13 cellular contexts compared by ENCODE assay signal in the genomic region with DNA sequence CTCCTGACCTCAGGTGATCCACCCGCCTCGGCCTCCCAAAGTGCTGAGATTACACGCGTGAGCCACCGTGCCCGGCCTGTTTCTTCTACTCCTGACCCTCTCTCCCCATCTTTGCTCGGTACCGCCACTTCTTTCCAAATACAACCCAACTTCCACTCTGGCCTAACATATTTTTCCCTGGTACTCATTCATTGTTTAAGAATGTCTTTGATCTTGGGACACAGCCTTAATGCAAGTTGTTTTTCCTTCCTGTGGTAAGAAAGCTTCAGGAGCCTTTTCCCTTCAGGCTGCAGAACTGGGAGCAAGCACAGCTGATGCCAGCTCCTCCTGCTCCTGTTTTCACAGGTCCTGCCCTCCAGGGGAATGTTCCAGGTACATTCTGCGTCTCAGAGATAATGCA. TPM values are rescaled to one million over a fixed set of nuclear protein-coding genes. Genes with fewer than 3 reads are reported as not detected.
DNase-seq lines count a peak whose midpoint lies in the region; ATAC-seq, FAIRE-seq and TF ChIP-seq lines count a peak whose summit lies in the region.
"Had no signal": no experiment of that assay in that cellular context is flagged by ENCODE, and none has a peak within 500 bp of the region (broad histone marks: within the 10 kb centered on the region; RNA-seq: fewer than 3 reads in every experiment).

No MANE protein-coding gene starts in this region.

- peak; percentile 70 for FAIRE-seq in astrocyte (lab: Jason Lieb, UNC)

- H3K27me3 Mint-ChIP-seq in astrocyte (ENCODE audit: low read depth, unreplicated experiment) = no peaks in the 10 kb centered on the region

- TF ChIP-seq POLR2A in suprapubic skin (IDR thresholded peaks at IDR 0.05) = no peak

- no peak for ATAC-seq in psoas muscle
- no peak for ATAC-seq in omental fat pad (ENCODE audit: low FRiP score)
- ATAC-seq in GM18909 (IDR thresholded peaks at IDR 0.05; ENCODE audit: poor library complexity, unreplicated experiment) = no peak
- ATAC-seq: stimulated activated effector memory CD8-positive, alpha-beta T cell treated with anti-CD3 and anti-CD28 coated beads, Interleukin-12 subunit alpha, Interleukin-12 subunit beta, amount 100 ng/mL, for 72 hours had no signal

- peaks cover 13% of the 10 kb centered on the region for H3K4me1 Mint-ChIP-seq in astrocyte (ENCODE audit: low read depth, unreplicated experiment)
- H3K4me1 Mint-ChIP-seq: stimulated activated effector memory CD8-positive, alpha-beta T cell treated with anti-CD3 and anti-CD28 coated beads, Interleukin-12 subunit alpha, Interleukin-12 subunit beta, amount 100 ng/mL, for 72 hours had no signal

- H3K9ac ChIP-seq in astrocyte (ENCODE audit: low read length) = peak overlapping the region; percentile 3

- H3K4me3 ChIP-seq in astrocyte (ENCODE audit: insufficient read depth, low read depth, low read length) (no peak overlapping the region), fibroblast of villous mesenchyme (ENCODE audit: low read depth, low read length) (no peak overlapping the region), suprapubic skin (no peak overlapping the region), psoas muscle (no peak overlapping the region)

- H3K27me3 ChIP-seq in astrocyte (ENCODE audit: insufficient read depth, low read length) = no peaks in the 10 kb centered on the region
- no peaks in the 10 kb centered on the region for H3K27me3 ChIP-seq in suprapubic skin
- H3K27me3 ChIP-seq in psoas muscle (ENCODE audit: insufficient read depth in 3 of 3, low read length in 2 of 3) = no peaks in the 10 kb centered on the region

- peaks cover 12% of the 10 kb centered on the region for H3K4me1 ChIP-seq in astrocyte (ENCODE audit: insufficient read depth, low read length)
- peaks cover 37% of the 10 kb centered on the region for H3K4me1 ChIP-seq in suprapubic skin
- H3K4me1 ChIP-seq in psoas muscle = no peaks in the 10 kb centered on the region

- H4K20me1 ChIP-seq in astrocyte (ENCODE audit: insufficient read depth, low read length) = no peaks in the 10 kb centered on the region

- peak; percentile 11 for DNase-seq in HCEC 1CT
- DNase-seq in astrocyte (ENCODE audit: low read depth) = peak; percentile 75
- peak; percentile 61 for DNase-seq in fibroblast of villous mesenchyme (ENCODE audit: low read depth)
- peak; percentile 50 to 61 for DNase-seq in suprapubic skin (ENCODE audit: low spot score in 2 of 2)
- no peak for DNase-seq in psoas muscle
- no peak for DNase-seq in omental fat pad (ENCODE audit: low spot score)
- no peak for DNase-seq in hypothalamus (lab: John Stamatoyannopoulos, UW)
- DNase-seq: amygdala, Calu3 had no signal

- TF ChIP-seq CTCF in astrocyte (IDR thresholded peaks at IDR 0.05; ENCODE audit: insufficient read depth, low read depth, low read length) = no peak
- no peak for TF ChIP-seq CTCF in fibroblast of villous mesenchyme (IDR thresholded peaks at IDR 0.05; ENCODE audit: insufficient read depth, low read depth, low read length)
- TF ChIP-seq CTCF in suprapubic skin (IDR thresholded peaks at IDR 0.05) = no peak
- TF ChIP-seq CTCF in psoas muscle (IDR thresholded peaks at IDR 0.05) = no peak
- no peak for TF ChIP-seq CTCF in omental fat pad (IDR thresholded peaks at IDR 0.05)

- WGBS in suprapubic skin = 60% methylated on average over 9 of the region's 9 CpGs
- 88 to 96% (median 91%) methylated on average over 9 of the region's 9 CpGs for WGBS in psoas muscle, 3 donors

- no peak overlapping the region for H2AFZ ChIP-seq in astrocyte (ENCODE audit: low read depth, low read length)

- peak overlapping the region; percentile 53 for H3K4me2 ChIP-seq in astrocyte (ENCODE audit: low read length)

- H3K36me3 Mint-ChIP-seq in astrocyte (ENCODE audit: low read depth, unreplicated experiment) = peaks cover 1% of the 10 kb centered on the region
- H3K36me3 Mint-ChIP-seq: stimulated activated effector memory CD8-positive, alpha-beta T cell treated with anti-CD3 and anti-CD28 coated beads, Interleukin-12 subunit alpha, Interleukin-12 subunit beta, amount 100 ng/mL, for 72 hours had no signal

- H3K9me3 ChIP-seq in astrocyte (ENCODE audit: insufficient read depth, low read depth, low read length) (no peaks in the 10 kb centered on the region), suprapubic skin (no peaks in the 10 kb centered on the region), psoas muscle (peaks cover 3% of the 10 kb centered on the region)

- H3K27ac Mint-ChIP-seq in astrocyte (ENCODE audit: unreplicated experiment) = peak overlapping the region; percentile 5
- H3K27ac Mint-ChIP-seq: stimulated activated effector memory CD8-positive, alpha-beta T cell treated with anti-CD3 and anti-CD28 coated beads, Interleukin-12 subunit alpha, Interleukin-12 subunit beta, amount 100 ng/mL, for 72 hours had no signal

- H3K27ac ChIP-seq in astrocyte (ENCODE audit: low read depth, low read length) (no peak overlapping the region), suprapubic skin (peak overlapping the region; percentile 44), psoas muscle (no peak overlapping the region)

- intact Hi-C loops in psoas muscle (cut with DNase I) = no loop called here

- H3K9me3 Mint-ChIP-seq in astrocyte (ENCODE audit: unreplicated experiment) = peaks cover 10% of the 10 kb centered on the region

- H3K36me3 ChIP-seq in astrocyte (ENCODE audit: insufficient read depth, low read length) (no peaks in the 10 kb centered on the region), suprapubic skin (no peaks in the 10 kb centered on the region), psoas muscle (ENCODE audit: insufficient read depth in 1 of 2, low read depth in 1 of 2) (no peaks in the 10 kb centered on the region)

- H3K4me3 Mint-ChIP-seq in astrocyte (ENCODE audit: unreplicated experiment) = peak overlapping the region; percentile 28
- H3K4me3 Mint-ChIP-seq: neural crest cell; stimulated activated effector memory CD8-positive, alpha-beta T cell treated with anti-CD3 and anti-CD28 coated beads, Interleukin-12 subunit alpha, Interleukin-12 subunit beta, amount 100 ng/mL, for 72 hours had no signal

- H3K79me2 ChIP-seq in astrocyte (ENCODE audit: insufficient read depth, low read length) = no peaks in the 10 kb centered on the region

- TF ChIP-seq EP300 in suprapubic skin (IDR thresholded peaks at IDR 0.05) = no peak

RNA-seq across cellular contexts. Expression of a gene that starts 13.7 kb away (rescaled TPM):
- not detected in 2 replicates for total RNA-seq in astrocyte
- total RNA-seq in fibroblast of villous mesenchyme = not detected in 2 replicates
- 100 to 1,000 TPM in 2 of 4 donors, 10 to 100 TPM in 2; 27.4 to 296 (median 105) TPM for total RNA-seq in suprapubic skin
- total RNA-seq in psoas muscle = not detected
- under 1 TPM in 1 of 3 donors, not detected in 2; 0.03 TPM for polyA plus RNA-seq in psoas muscle
- total RNA-seq in omental fat pad = not detected
- total RNA-seq: Calu3, kidney epithelial cell, neural crest cell had no signal

RNA-seq across cellular contexts. Expression of a gene that starts 39.1 kb away (rescaled TPM):
- not detected in 2 replicates for total RNA-seq in astrocyte
- total RNA-seq in fibroblast of villous mesenchyme = not detected in 2 replicates
- 1,000 to 10,000 TPM in 3 of 4 donors, 100 to 1,000 TPM in 1; 429 to 3,135 (median 2,230) TPM for total RNA-seq in suprapubic skin
- total RNA-seq in psoas muscle = not detected
- not detected for polyA plus RNA-seq in psoas muscle
- total RNA-seq in omental fat pad = not detected
- total RNA-seq: Calu3, kidney epithelial cell, neural crest cell had no signal

Comparison
In these comparisons a context has a peak if more than half of its experiments do, and no peak if none do; other contexts are left out.
1. DNase-seq: peak in HCEC 1CT (single experiment), astrocyte (single experiment), fibroblast of villous mesenchyme (single experiment) and suprapubic skin (2 of 2); none in psoas muscle (0 of 2), omental fat pad (single experiment) and hypothalamus (0 of 51).
2. RNA of a gene that starts 13.7 kb away (total RNA-seq): 27.4 to 296 TPM in suprapubic skin; not detected in astrocyte, not detected in fibroblast of villous mesenchyme, not detected in psoas muscle and not detected in omental fat pad; every median in the first group is over 10 times any median in the second.
3. RNA of a gene that starts 39.1 kb away (total RNA-seq): 429 to 3,135 TPM in suprapubic skin; not detected in astrocyte, not detected in fibroblast of villous mesenchyme, not detected in psoas muscle and not detected in omental fat pad; every median in the first group is over 100 times any median in the second.